9 cellular contexts compared by ENCODE assay signal in the genomic region with DNA sequence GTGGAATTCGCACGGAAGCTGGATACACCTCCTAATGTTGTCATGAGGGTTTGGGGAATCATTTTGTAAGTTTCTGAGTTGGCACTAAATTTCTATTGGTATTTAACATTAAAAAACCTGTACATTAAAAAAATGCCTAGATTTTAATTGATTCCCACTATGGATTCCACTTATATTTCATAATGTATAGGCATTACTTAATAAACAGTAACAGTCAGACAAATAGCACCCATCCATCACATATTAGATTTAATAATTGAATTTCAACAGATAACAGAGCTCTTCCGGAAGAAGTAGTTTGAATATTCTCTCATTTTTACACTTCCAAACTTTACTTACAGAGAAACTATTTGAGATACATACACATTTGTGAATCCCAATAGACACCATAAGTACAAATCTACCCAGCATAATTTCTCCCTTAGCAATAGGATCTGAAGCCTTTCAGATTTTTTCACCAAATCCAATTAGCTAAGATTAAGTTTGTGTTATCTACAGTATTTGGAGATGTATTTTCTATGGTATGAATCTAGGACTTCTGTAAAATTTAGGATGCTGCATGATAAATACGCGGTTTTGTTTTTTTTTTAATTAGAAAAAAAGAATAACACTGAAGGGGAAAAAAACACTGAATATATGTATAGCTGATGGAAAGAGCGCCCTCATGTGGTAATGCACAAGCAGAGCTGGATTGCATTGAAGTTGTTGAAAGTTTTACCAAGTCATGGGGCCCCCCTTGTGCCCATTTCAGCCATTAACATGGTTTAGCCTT. TPM values are rescaled to one million over a fixed set of nuclear protein-coding genes. Genes with fewer than 3 reads are reported as not detected.
DNase-seq lines count a peak whose midpoint lies in the region; ATAC-seq and TF ChIP-seq lines count a peak whose summit lies in the region.
"Had no signal": no experiment of that assay in that cellular context is flagged by ENCODE, and none has a peak within 500 bp of the region (broad histone marks: within the 10 kb centered on the region; RNA-seq: fewer than 3 reads in every experiment).

No MANE protein-coding gene starts in this region.

- no peak overlapping the region for H3K4me3 Mint-ChIP-seq in stimulated activated naive CD8-positive, alpha-beta T cell treated with anti-CD3 and anti-CD28 coated beads, Interleukin-15, amount 100 ng/mL, for 72 hours
- H3K4me3 Mint-ChIP-seq in activated T-helper 2 cell treated with anti-CD3 and anti-CD28 coated beads, Interferon-gamma antibody, Interleukin-2, Interleukin-4, amounts not matched to agents 10 μg/mL and 5 μg/mL and 100 μg/mL, durations not matched to agents 14 hours and 24 hours and 36 hours (ENCODE audit: low read depth): no peak overlapping the region

- H3K27me3 Mint-ChIP-seq in stimulated activated naive CD8-positive, alpha-beta T cell treated with anti-CD3 and anti-CD28 coated beads, Interleukin-15, amount 100 ng/mL, for 72 hours: no peaks in the 10 kb centered on the region
- H3K27me3 Mint-ChIP-seq in activated T-helper 2 cell treated with anti-CD3 and anti-CD28 coated beads, Interferon-gamma antibody, Interleukin-2, Interleukin-4, amounts not matched to agents 10 μg/mL and 5 μg/mL and 100 μg/mL, durations not matched to agents 14 hours and 24 hours and 36 hours (ENCODE audit: low read depth): no peaks in the 10 kb centered on the region

- H3K36me3 Mint-ChIP-seq in activated T-helper 2 cell treated with anti-CD3 and anti-CD28 coated beads, Interferon-gamma antibody, Interleukin-2, Interleukin-4, amounts not matched to agents 10 μg/mL and 5 μg/mL and 100 μg/mL, durations not matched to agents 14 hours and 24 hours and 36 hours (ENCODE audit: low read depth): no peaks in the 10 kb centered on the region

- no peaks in the 10 kb centered on the region for H3K9me3 Mint-ChIP-seq in stimulated activated naive CD8-positive, alpha-beta T cell treated with anti-CD3 and anti-CD28 coated beads, Interleukin-15, amount 100 ng/mL, for 72 hours
- no peaks in the 10 kb centered on the region for H3K9me3 Mint-ChIP-seq in activated T-helper 2 cell treated with anti-CD3 and anti-CD28 coated beads, Interferon-gamma antibody, Interleukin-2, Interleukin-4, amounts not matched to agents 10 μg/mL and 5 μg/mL and 100 μg/mL, durations not matched to agents 14 hours and 24 hours and 36 hours

- peak; percentile 77 for ATAC-seq in GM21381 (IDR thresholded peaks at IDR 0.05; ENCODE audit: unreplicated experiment)
- ATAC-seq in HG03575 (IDR thresholded peaks at IDR 0.05; ENCODE audit: extremely low read depth, insufficient number of reproducible peaks, low FRiP score, unreplicated experiment): peak; percentile 46
- ATAC-seq in stimulated activated naive CD8-positive, alpha-beta T cell treated with anti-CD3 and anti-CD28 coated beads, Interleukin-15, amount 100 ng/mL, for 72 hours: peak; percentile 53

- no peaks in the 10 kb centered on the region for H3K4me1 Mint-ChIP-seq in stimulated activated naive CD8-positive, alpha-beta T cell treated with anti-CD3 and anti-CD28 coated beads, Interleukin-15, amount 100 ng/mL, for 72 hours
- no peaks in the 10 kb centered on the region for H3K4me1 Mint-ChIP-seq in activated T-helper 2 cell treated with anti-CD3 and anti-CD28 coated beads, Interferon-gamma antibody, Interleukin-2, Interleukin-4, amounts not matched to agents 10 μg/mL and 5 μg/mL and 100 μg/mL, durations not matched to agents 14 hours and 24 hours and 36 hours (ENCODE audit: low read depth)

- peak; percentile 54 for TF ChIP-seq CTCF in foreskin fibroblast (IDR thresholded peaks at IDR 0.05; ENCODE audit: low read depth, low read length)

- DNase-seq in NCI-H2107 treated with DMSO at 0.1 percent for 48 hours (lab: John Stamatoyannopoulos, UW; ENCODE audit: unreplicated experiment): peak; percentile 1
- no peak for DNase-seq in NCI-H2107 (lab: John Stamatoyannopoulos, UW)
- peak; percentile 5 for DNase-seq in SK-N-DZ (ENCODE audit: low spot score)
- peak; percentile 1 to 7 for DNase-seq in foreskin fibroblast
- peak; percentile 11 for DNase-seq in stimulated activated naive CD8-positive, alpha-beta T cell treated with anti-CD3 and anti-CD28 coated beads, Interleukin-15, amount 100 ng/mL, for 72 hours
- no peak for DNase-seq in activated T-helper 2 cell treated with anti-CD3 and anti-CD28 coated beads, Interferon-gamma antibody, Interleukin-2, Interleukin-4, amounts not matched to agents 10 μg/mL and 5 μg/mL and 100 μg/mL, durations not matched to agents 14 hours and 24 hours and 36 hours (ENCODE audit: low spot score)

- intact Hi-C loops in activated T-helper 2 cell treated with anti-CD3 and anti-CD28 coated beads, Interferon-gamma antibody, Interleukin-2, Interleukin-4, amounts not matched to agents 10 μg/mL and 5 μg/mL and 100 μg/mL, durations not matched to agents 14 hours and 24 hours and 36 hours (cut with micrococcal nuclease): loop anchor here (2.0 to 10.0 kb wide), 3 partner anchors 286 to 869 kb away; no protein-coding TSS in a partner anchor

- H3K27ac Mint-ChIP-seq in stimulated activated naive CD8-positive, alpha-beta T cell treated with anti-CD3 and anti-CD28 coated beads, Interleukin-15, amount 100 ng/mL, for 72 hours: no peak overlapping the region
- no peak overlapping the region for H3K27ac Mint-ChIP-seq in activated T-helper 2 cell treated with anti-CD3 and anti-CD28 coated beads, Interferon-gamma antibody, Interleukin-2, Interleukin-4, amounts not matched to agents 10 μg/mL and 5 μg/mL and 100 μg/mL, durations not matched to agents 14 hours and 24 hours and 36 hours

- H3K4me3 ChIP-seq in foreskin fibroblast (ENCODE audit: low read depth in 1 of 2, low read length in 2 of 2): no peak overlapping the region

RNA-seq across cellular contexts. Expression of a gene that starts 12.2 kb away (rescaled TPM):
- not detected in 2 replicates for polyA plus RNA-seq in SK-N-DZ (2014; cell fraction: cytosol; rRNA removed)
- polyA plus RNA-seq in SK-N-DZ (2014; cell fraction: nucleus; rRNA removed): not detected in 2 replicates
- not detected in 2 replicates for total RNA-seq in activated T-helper 2 cell treated with anti-CD3 and anti-CD28 coated beads, Interferon-gamma antibody, Interleukin-2, Interleukin-4, amounts not matched to agents 10 μg/mL and 5 μg/mL and 100 μg/mL, durations not matched to agents 14 hours and 24 hours and 36 hours
- total RNA-seq: subcutaneous adipose tissue had no signal

RNA-seq across cellular contexts. Expression of a gene that starts 29.3 kb away (rescaled TPM):
- polyA plus RNA-seq in SK-N-DZ (2014; cell fraction: cytosol; rRNA removed): not detected in 2 replicates
- polyA plus RNA-seq in SK-N-DZ (2014; cell fraction: nucleus; rRNA removed): not detected in 2 replicates
- total RNA-seq in activated T-helper 2 cell treated with anti-CD3 and anti-CD28 coated beads, Interferon-gamma antibody, Interleukin-2, Interleukin-4, amounts not matched to agents 10 μg/mL and 5 μg/mL and 100 μg/mL, durations not matched to agents 14 hours and 24 hours and 36 hours: not detected in 2 replicates
- total RNA-seq: subcutaneous adipose tissue had no signal

RNA-seq across cellular contexts. Expression of a gene that starts 42.6 kb away (rescaled TPM):
- not detected in 2 replicates for polyA plus RNA-seq in SK-N-DZ (2014; cell fraction: cytosol; rRNA removed)
- not detected in 2 replicates for polyA plus RNA-seq in SK-N-DZ (2014; cell fraction: nucleus; rRNA removed)
- total RNA-seq in activated T-helper 2 cell treated with anti-CD3 and anti-CD28 coated beads, Interferon-gamma antibody, Interleukin-2, Interleukin-4, amounts not matched to agents 10 μg/mL and 5 μg/mL and 100 μg/mL, durations not matched to agents 14 hours and 24 hours and 36 hours: not detected in 2 replicates
- total RNA-seq: subcutaneous adipose tissue had no signal

RNA-seq across cellular contexts. Expression of a gene that starts 59.0 kb away (rescaled TPM):
- not detected in 2 replicates for polyA plus RNA-seq in SK-N-DZ (2014; cell fraction: cytosol; rRNA removed)
- polyA plus RNA-seq in SK-N-DZ (2014; cell fraction: nucleus; rRNA removed): not detected in 2 replicates
- not detected in 2 replicates for total RNA-seq in activated T-helper 2 cell treated with anti-CD3 and anti-CD28 coated beads, Interferon-gamma antibody, Interleukin-2, Interleukin-4, amounts not matched to agents 10 μg/mL and 5 μg/mL and 100 μg/mL, durations not matched to agents 14 hours and 24 hours and 36 hours
- total RNA-seq: subcutaneous adipose tissue had no signal

Comparison
In these comparisons a context has a peak if more than half of its experiments do, and no peak if none do; other contexts are left out.
1. DNase-seq: peak in NCI-H2107 treated with DMSO at 0.1 percent for 48 hours (single experiment), SK-N-DZ (single experiment), foreskin fibroblast (2 of 2) and stimulated activated naive CD8-positive, alpha-beta T cell treated with anti-CD3 and anti-CD28 coated beads, Interleukin-15, amount 100 ng/mL, for 72 hours (2 of 2); none in NCI-H2107 (single experiment) and activated T-helper 2 cell treated with anti-CD3 and anti-CD28 coated beads, Interferon-gamma antibody, Interleukin-2, Interleukin-4, amounts not matched to agents 10 μg/mL and 5 μg/mL and 100 μg/mL, durations not matched to agents 14 hours and 24 hours and 36 hours (single experiment).
2. Peak in every context shown above with its lines, with median percentiles within 50 percentile points of each other: ATAC-seq.